Comparison of ENCODE assay signal across 24 cellular contexts in the genomic region with DNA sequence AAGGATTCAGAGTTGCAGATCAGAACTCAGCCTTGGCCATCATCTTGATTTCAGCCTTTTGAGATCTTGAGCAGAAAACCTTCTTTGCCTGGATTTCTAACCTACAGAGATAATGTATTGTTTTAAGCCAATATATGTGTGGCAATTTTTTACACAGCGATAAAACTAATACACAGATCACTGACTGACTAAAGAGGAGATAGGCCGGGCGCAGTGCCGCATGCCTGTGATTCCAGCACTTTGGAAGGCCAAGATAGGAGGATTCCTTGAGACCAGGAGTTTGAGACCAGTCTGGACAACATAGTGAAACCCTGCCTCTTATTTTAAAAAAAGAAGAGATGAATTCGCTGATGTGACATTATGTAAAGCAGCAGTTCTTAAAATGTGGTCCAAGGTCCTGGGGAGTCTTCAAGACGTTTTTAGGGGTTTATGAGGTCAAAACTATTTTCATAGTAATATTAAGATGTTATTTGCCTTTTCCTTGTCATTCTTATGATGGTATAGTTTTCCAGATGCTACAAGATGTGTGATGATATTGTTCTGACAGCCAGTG.
"Had no signal": no experiment of that assay in that cellular context is flagged by ENCODE, and none has a peak within 500 bp of the region (broad histone marks: within the 10 kb centered on the region; RNA-seq: fewer than 3 reads in every experiment).

No MANE protein-coding gene starts in this region.

- H3K9me3 ChIP-seq: SJSA1 had no signal

- H3K4me3 ChIP-seq: SJSA1, SK-N-MC had no signal

- FAIRE-seq: HTR-8/SVneo, RCC 7860 had no signal

- H3K27me3 ChIP-seq: SJSA1 had no signal

- H3K27ac ChIP-seq: HL-60, KMS-11, SJSA1, SK-N-MC had no signal

- DNase-seq: Kasumi-1, MM.1S, NCI-H1092 treated with DMSO at 0.1 percent for 48 hours, NCI-H1436, NCI-H187, NCI-H2029, NCI-H2081 treated with DMSO at 0.1 percent for 48 hours, NCI-H2171, NCI-H226, NCI-H446, NCI-H510A, NCI-H524 treated with DMSO at 0.1 percent for 48 hours, NCI-H69, NCI-H774, Right ventricle myocardium superior, RPMI8226, SIG-M5, SW 1271 had no signal

- H3K36me3 ChIP-seq: SJSA1 had no signal

- H3K4me2 ChIP-seq: KMS-11 had no signal

- H3K9ac ChIP-seq: KMS-11 had no signal
